23 cellular contexts compared by ENCODE assay signal in the genomic region with DNA sequence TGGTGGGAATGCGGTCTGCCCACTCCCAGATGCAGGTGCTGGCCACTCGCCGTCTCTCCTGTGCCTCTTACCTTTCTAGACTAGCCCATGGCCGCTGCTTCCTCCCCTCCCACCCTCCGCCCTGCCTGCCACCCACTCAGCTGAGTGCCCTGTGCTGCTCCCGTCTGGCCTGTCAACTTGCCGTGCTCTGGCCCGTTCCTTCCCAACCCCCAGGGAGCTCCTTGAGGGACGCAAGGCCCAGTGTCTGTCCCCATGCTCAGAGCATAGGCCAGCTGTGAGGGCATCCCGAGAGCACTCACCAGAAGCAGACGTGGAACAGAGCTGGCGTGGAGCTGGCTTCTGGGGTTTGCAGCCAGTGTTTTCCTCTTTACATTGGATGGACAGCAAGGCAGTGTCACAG. TPM values are rescaled to one million over a fixed set of nuclear protein-coding genes. Genes with fewer than 3 reads are reported as not detected.
A peak's percentile ranks its signal among the peaks of the same experiment; 100 is the strongest.
DNase-seq lines count a peak whose midpoint lies in the region; FAIRE-seq and TF ChIP-seq lines count a peak whose summit lies in the region.
"Had no signal": no experiment of that assay in that cellular context is flagged by ENCODE, and none has a peak within 500 bp of the region (broad histone marks: within the 10 kb centered on the region; RNA-seq: fewer than 3 reads in every experiment).

No MANE protein-coding gene starts in this region.

- H4K20me1 ChIP-seq in Karpas-422 (ENCODE audit: insufficient read depth, low read depth, low read length) (no peaks in the 10 kb centered on the region; the same call in 1 of the 2 replicates), osteoblast (ENCODE audit: insufficient read depth, low read length) (peaks cover 24% of the 10 kb centered on the region)

- FAIRE-seq in GM12891 (lab: Jason Lieb, UNC) = no peak
- FAIRE-seq: A204.1, GM12878, H54 had no signal

- no peaks in the 10 kb centered on the region for H3K9me2 ChIP-seq in Karpas-422 (replicated peaks; ENCODE audit: insufficient read depth, low read length)

- H3K4me3 ChIP-seq in Karpas-422 (ENCODE audit: low read length) = no peak overlapping the region
- H3K4me3 ChIP-seq in neuronal stem cell (ENCODE audit: low read length in 2 of 2) = peak overlapping the region in 1 of 2 donors; percentile 47
- no peak overlapping the region for H3K4me3 ChIP-seq in spleen
- H3K4me3 ChIP-seq in osteoblast (ENCODE audit: insufficient read depth, low read length) = no peak overlapping the region
- H3K4me3 ChIP-seq in trophoblast cell (ENCODE audit: low read depth, low read length) = no peak overlapping the region
- H3K4me3 ChIP-seq: GM12878, GM23338 had no signal

- H3K14ac ChIP-seq in neuronal stem cell (ENCODE audit: low read length) = no peak overlapping the region
- no peak overlapping the region for H3K14ac ChIP-seq in trophoblast cell (ENCODE audit: low read length)

- H3K79me2 ChIP-seq in Karpas-422 (ENCODE audit: low read length) = no peaks in the 10 kb centered on the region
- H3K79me2 ChIP-seq in osteoblast (ENCODE audit: insufficient read depth, low read length) = no peaks in the 10 kb centered on the region
- no peaks in the 10 kb centered on the region for H3K79me2 ChIP-seq in trophoblast cell (ENCODE audit: control insufficient read depth, insufficient read depth, low read length, poor library complexity)

- no peak overlapping the region for H3K4ac ChIP-seq in neuronal stem cell (ENCODE audit: low read length)
- H3K4ac ChIP-seq in trophoblast cell (ENCODE audit: low read depth, low read length) = no peak overlapping the region

- WGBS in neuronal stem cell (ENCODE audit: extremely low coverage in 2 of 2, insufficient read length in 2 of 2, insufficient replicate concordance in 1 of 2), 2 donors = no CpG with 5 or more reads among the region's 12 CpGs
- 94 to 98% (median 96%) methylated on average over 12 of the region's 12 CpGs for WGBS in spleen, 5 donors
- no CpG with 5 or more reads among the region's 12 CpGs for WGBS in trophoblast cell (ENCODE audit: extremely low coverage, insufficient coverage, insufficient read length)

- H3K79me1 ChIP-seq in neuronal stem cell (ENCODE audit: low read depth, low read length) (peaks cover 6% of the 10 kb centered on the region), trophoblast cell (ENCODE audit: low read length) (no peaks in the 10 kb centered on the region)

- H4K12ac ChIP-seq in trophoblast cell (ENCODE audit: low read depth, low read length) = no peak overlapping the region

- CTCF ChIA-PET in RWPE1 (lab: Yijun Ruan, JAX) = interaction anchor here (1.4 kb wide), 1 partner anchor 11 kb away, joined by 4 read pairs; no protein-coding TSS in a partner anchor

- DNase-seq in Karpas-422 = peak; percentile 5
- no peak for DNase-seq in RWPE1 (ENCODE audit: low spot score)
- no peak for DNase-seq in neuronal stem cell (ENCODE audit: low spot score)
- peak; percentile 58 for DNase-seq in spleen
- no peak for DNase-seq in osteoblast (ENCODE audit: insufficient read length, low spot score, missing footprints)
- DNase-seq in GM12891 (ENCODE audit: insufficient read length, low spot score) = no peak
- no peak for DNase-seq in trophoblast cell
- DNase-seq: ACHN; BE2C; C1 segment of cervical spinal cord; CD4-positive, CD25-positive, alpha-beta regulatory T cell; CD8-positive, alpha-beta memory T cell; COR-L47; DMS 273 treated with DMSO at 0.1 percent for 48 hours; DMS53; DND-41; EL; HCEC 1CT had no signal

- no peaks in the 10 kb centered on the region for H3K4me1 ChIP-seq in Karpas-422 (ENCODE audit: low read length)
- peaks cover 0 to 5% of the 10 kb centered on the region in 2 donors for H3K4me1 ChIP-seq in neuronal stem cell (ENCODE audit: control insufficient read depth in 2 of 2, insufficient read depth in 1 of 2, low read depth in 1 of 2, low read length in 2 of 2)
- H3K4me1 ChIP-seq in spleen = peaks cover 0 to 35% (median 12%) of the 10 kb centered on the region in 6 donors
- H3K4me1 ChIP-seq in osteoblast (ENCODE audit: insufficient read depth, low read length) = no peaks in the 10 kb centered on the region
- no peaks in the 10 kb centered on the region for H3K4me1 ChIP-seq in trophoblast cell (ENCODE audit: control insufficient read depth in 1 of 2, insufficient read depth in 2 of 2, low read length in 2 of 2)
- H3K4me1 ChIP-seq: BE2C had no signal

- H3K18ac ChIP-seq in neuronal stem cell (ENCODE audit: low read length) (no peak overlapping the region), trophoblast cell (ENCODE audit: low read length) (no peak overlapping the region)

- H3K27ac ChIP-seq in Karpas-422 (ENCODE audit: low read length) = no peak overlapping the region
- peak overlapping the region; percentile 69 for H3K27ac ChIP-seq in RWPE1
- H3K27ac ChIP-seq in neuronal stem cell (replicated peaks; ENCODE audit: low read length) = no peak overlapping the region
- H3K27ac ChIP-seq in spleen = peak overlapping the region in 3 of 8 donors; percentile 57 to 67 (median 60)
- no peak overlapping the region for H3K27ac ChIP-seq in osteoblast (ENCODE audit: low read depth, low read length)
- no peak overlapping the region for H3K27ac ChIP-seq in trophoblast cell (ENCODE audit: low read depth, low read length)
- H3K27ac ChIP-seq: HL-60 had no signal

- H4K8ac ChIP-seq in neuronal stem cell (ENCODE audit: low read depth, low read length) (no peak overlapping the region), trophoblast cell (ENCODE audit: low read depth, low read length) (no peak overlapping the region)

- H2AFZ ChIP-seq in Karpas-422 (ENCODE audit: low read length) = no peak overlapping the region
- no peak overlapping the region for H2AFZ ChIP-seq in neuronal stem cell (ENCODE audit: low read length)
- H2AFZ ChIP-seq in osteoblast (ENCODE audit: low read length) = no peak overlapping the region
- H2AFZ ChIP-seq in trophoblast cell (ENCODE audit: insufficient read depth, low read length, poor library complexity) = no peak overlapping the region
- H2AFZ ChIP-seq: GM23338 had no signal

- TF ChIP-seq CTCF in RWPE1 (conservative IDR thresholded peaks at IDR 0.05; ENCODE audit: low read depth) (no peak), spleen (IDR thresholded peaks at IDR 0.05 in 8 of 11, conservative IDR thresholded peaks at IDR 0.05 in 3 of 11) (no peak), osteoblast (IDR thresholded peaks at IDR 0.05; ENCODE audit: extremely low read depth, low read depth, low read length) (no peak)

- peaks cover 17% of the 10 kb centered on the region for H3K36me3 ChIP-seq in Karpas-422 (ENCODE audit: insufficient read depth, low read length)
- peaks cover 59 to 88% of the 10 kb centered on the region in 2 donors for H3K36me3 ChIP-seq in neuronal stem cell (replicated peaks in 1 of 2; ENCODE audit: control insufficient read depth in 2 of 2, insufficient read depth in 2 of 2, low read length in 2 of 2)
- peaks cover 0 to 100% (median 78%) of the 10 kb centered on the region in 6 donors for H3K36me3 ChIP-seq in spleen
- H3K36me3 ChIP-seq in osteoblast (ENCODE audit: insufficient read depth, low read length) = peaks cover 70% of the 10 kb centered on the region
- peaks cover 61 to 79% of the 10 kb centered on the region in 2 experiments for H3K36me3 ChIP-seq in trophoblast cell (ENCODE audit: control insufficient read depth in 1 of 2, insufficient read depth in 2 of 2, low read length in 2 of 2)

- POLR2A ChIA-PET in RWPE1 (lab: Yijun Ruan, JAX; ENCODE audit: low non-redundant PET) = interaction anchor here (1.2 kb wide), 1 partner anchor 20 kb away, joined by 3 read pairs; the partner anchor contains the start of gene HNRNPH1

- H3K4me2 ChIP-seq in Karpas-422 (ENCODE audit: low read depth, low read length, poor library complexity, severe bottlenecking) (no peak overlapping the region), neuronal stem cell (ENCODE audit: insufficient read depth, low read length, poor library complexity, severe bottlenecking) (no peak overlapping the region), osteoblast (ENCODE audit: insufficient read depth, low read length) (no peak overlapping the region), trophoblast cell (ENCODE audit: low read length) (no peak overlapping the region)
- H3K4me2 ChIP-seq: GM23338 had no signal

- TF ChIP-seq POLR2A in spleen (IDR thresholded peaks at IDR 0.05) (no peak), GM12891 (IDR thresholded peaks at IDR 0.05; ENCODE audit: low read depth, low read length) (no peak)

- H2BK12ac ChIP-seq in neuronal stem cell (ENCODE audit: low read length) (no peak overlapping the region), trophoblast cell (ENCODE audit: low read length) (no peak overlapping the region)

- H2BK120ac ChIP-seq in neuronal stem cell (ENCODE audit: low read depth, low read length) (no peak overlapping the region), trophoblast cell (ENCODE audit: insufficient read depth, low read length, poor library complexity) (no peak overlapping the region)

- intact Hi-C loops in spleen (cut with DNase I; ENCODE audit: low total_unique reads) = no loop called here

- H3K27me3 ChIP-seq in Karpas-422 (ENCODE audit: low read length) (no peaks in the 10 kb centered on the region), neuronal stem cell (ENCODE audit: control insufficient read depth in 3 of 3, insufficient read depth in 3 of 3, low read depth in 1 of 3, low read length in 3 of 3) (no peaks in the 10 kb centered on the region), spleen (replicated peaks in 1 of 7) (no peaks in the 10 kb centered on the region), osteoblast (ENCODE audit: insufficient read depth, low read length) (no peaks in the 10 kb centered on the region), trophoblast cell (ENCODE audit: insufficient read depth, low read length) (no peaks in the 10 kb centered on the region)
- H3K27me3 ChIP-seq: BE2C had no signal

- H2BK15ac ChIP-seq in neuronal stem cell (ENCODE audit: low read length) = no peak overlapping the region

- H3K9me3 ChIP-seq in Karpas-422 (ENCODE audit: low read length) (no peaks in the 10 kb centered on the region), neuronal stem cell (replicated peaks in 1 of 2; ENCODE audit: control insufficient read depth in 2 of 2, insufficient read depth in 1 of 2, low read depth in 1 of 2, low read length in 2 of 2) (peaks cover 0 to 2% of the 10 kb centered on the region in 2 donors), spleen (no peaks in the 10 kb centered on the region), osteoblast (ENCODE audit: low read depth, low read length) (no peaks in the 10 kb centered on the region), trophoblast cell (ENCODE audit: insufficient read depth, low read depth, low read length) (no peaks in the 10 kb centered on the region)
- H3K9me3 ChIP-seq: BE2C had no signal

- no peak overlapping the region for H4K91ac ChIP-seq in neuronal stem cell (ENCODE audit: low read depth, low read length, poor library complexity)
- no peak overlapping the region for H4K91ac ChIP-seq in trophoblast cell (ENCODE audit: low read depth, low read length)

- H2BK5ac ChIP-seq in neuronal stem cell (ENCODE audit: low read length) (no peak overlapping the region), trophoblast cell (ENCODE audit: low read depth, low read length, poor library complexity) (no peak overlapping the region)

- H3K9ac ChIP-seq in Karpas-422 (ENCODE audit: low read length) = no peak overlapping the region
- H3K9ac ChIP-seq in neuronal stem cell (ENCODE audit: low read depth, low read length, poor library complexity) = no peak overlapping the region
- H3K9ac ChIP-seq in trophoblast cell (ENCODE audit: low read length) = no peak overlapping the region

- H2AK5ac ChIP-seq in neuronal stem cell (ENCODE audit: low read depth, low read length) (no peak overlapping the region), trophoblast cell (ENCODE audit: low read length) (no peak overlapping the region)

- peak overlapping the region; percentile 60 for H3K23ac ChIP-seq in neuronal stem cell (ENCODE audit: low read depth, low read length, poor library complexity)
- no peak overlapping the region for H3K23ac ChIP-seq in trophoblast cell (ENCODE audit: low read length)

RNA-seq across cellular contexts. Expression of gene HNRNPH1, which starts 20.2 kb away (rescaled TPM):
- 484 and 580 TPM in 2 replicates for total RNA-seq in Karpas-422 (2014; rRNA removed; shearing (Covaris generic); ENCODE audit: low replicate concordance)
- 464 TPM for polyA plus RNA-seq in neuronal stem cell (2013, experiment 1 of 2)
- polyA plus RNA-seq in neuronal stem cell (2013, experiment 2 of 2) = 477 TPM
- total RNA-seq in spleen = 100 to 1,000 TPM; 653 to 931 (median 803) TPM
- polyA plus RNA-seq in spleen = 100 to 1,000 TPM; 214 to 468 (median 451) TPM
- total RNA-seq in osteoblast = 354 and 368 TPM in 2 replicates
- 386 TPM for polyA plus RNA-seq in GM12891 (2012; ENCODE audit: low read depth, missing spikeins)
- 408 and 418 TPM in 2 replicates for polyA plus RNA-seq in trophoblast cell (2013)

RNA-seq across cellular contexts. Expression of gene RUFY1, which starts 53.0 kb away (rescaled TPM):
- 40.9 and 66.4 TPM in 2 replicates for total RNA-seq in Karpas-422 (2014; rRNA removed; shearing (Covaris generic); ENCODE audit: low replicate concordance)
- polyA plus RNA-seq in neuronal stem cell (2013, experiment 1 of 2) = 34.4 TPM
- polyA plus RNA-seq in neuronal stem cell (2013, experiment 2 of 2) = 34.3 TPM
- total RNA-seq in spleen = 10 to 100 TPM; 59.5 to 89.6 (median 69.3) TPM
- polyA plus RNA-seq in spleen = 10 to 100 TPM; 33.9 to 43.2 (median 36.0) TPM
- total RNA-seq in osteoblast = 51.8 and 54.2 TPM in 2 replicates
- 16.9 TPM for polyA plus RNA-seq in GM12891 (2012; ENCODE audit: low read depth, missing spikeins)
- polyA plus RNA-seq in trophoblast cell (2013) = 19.2 and 20.4 TPM in 2 replicates

Comparison
In these comparisons a context has a peak if more than half of its experiments do, and no peak if none do; other contexts are left out.
1. DNase-seq: peak in Karpas-422 (single experiment) and spleen (single experiment); none in RWPE1 (single experiment), neuronal stem cell (single experiment), osteoblast (single experiment), GM12891 (single experiment) and trophoblast cell (0 of 2).